Comparison of ENCODE assay signal across 9 cellular contexts in genomic region chr2:176188969-176189665, GRCh38. TPM values are rescaled to one million over a fixed set of nuclear protein-coding genes. Genes with fewer than 3 reads are reported as not detected.
DNase-seq lines count a peak whose midpoint lies in the region; ATAC-seq, FAIRE-seq and TF ChIP-seq lines count a peak whose summit lies in the region.
"Had no signal": no experiment of that assay in that cellular context is flagged by ENCODE, and none has a peak within 500 bp of the region (broad histone marks: within the 10 kb centered on the region; RNA-seq: fewer than 3 reads in every experiment).

No MANE protein-coding gene starts in this region.

- intact Hi-C loops in activated T-helper 1 cell treated with anti-CD3 and anti-CD28 coated beads, Interleukin-12 subunit alpha, Interleukin-12 subunit beta, Interleukin-2, Interleukin-4 antibody, amounts not matched to agents 30 ng/mL and 10 ng/mL and 1 ng/mL, durations not matched to agents 14 hours and 24 hours and 36 hours (cut with micrococcal nuclease) = loop anchor here (5.0 kb wide), 2 partner anchors 52 to 448 kb away; no protein-coding TSS in a partner anchor

- no peaks in the 10 kb centered on the region for H3K79me2 ChIP-seq in keratinocyte (ENCODE audit: control insufficient read depth, insufficient read depth, low read length)

- no peak overlapping the region for H3K4me2 ChIP-seq in keratinocyte (ENCODE audit: control insufficient read depth, extremely low read depth, insufficient read depth, low read depth, low read length)

- peak; percentile 37 to 59 for DNase-seq in NCI-H2081 (lab: John Stamatoyannopoulos, UW)
- DNase-seq in NCI-H2081 treated with DMSO at 0.1 percent for 48 hours (lab: John Stamatoyannopoulos, UW) = no peak
- DNase-seq in activated T-helper 1 cell treated with anti-CD3 and anti-CD28 coated beads, Interleukin-12 subunit alpha, Interleukin-12 subunit beta, Interleukin-2, Interleukin-4 antibody, amounts not matched to agents 30 ng/mL and 10 ng/mL and 1 ng/mL, durations not matched to agents 14 hours and 24 hours and 36 hours (ENCODE audit: low spot score) = no peak
- DNase-seq in keratinocyte (ENCODE audit: low read depth, low spot score) = no peak
- DNase-seq in stimulated activated naive B cell treated with anti-CD40 and anti-IgM and Interleukin-4, amounts not matched to agents 10 μg/mL and 1 μg/mL and 100 μg/mL, for 72 hours = no peak
- DNase-seq in frontal cortex (ENCODE audit: low spot score in 2 of 2) = no peak

- H3K27ac Mint-ChIP-seq in activated T-helper 1 cell treated with anti-CD3 and anti-CD28 coated beads, Interleukin-12 subunit alpha, Interleukin-12 subunit beta, Interleukin-2, Interleukin-4 antibody, amounts not matched to agents 30 ng/mL and 10 ng/mL and 1 ng/mL, durations not matched to agents 14 hours and 24 hours and 36 hours = no peak overlapping the region
- H3K27ac Mint-ChIP-seq in stimulated activated naive B cell treated with anti-CD40 and anti-IgM and Interleukin-4, amounts not matched to agents 10 μg/mL and 1 μg/mL and 100 μg/mL, for 72 hours = peak overlapping the region; percentile 63

- H3K4me3 ChIP-seq in keratinocyte (ENCODE audit: control insufficient read depth in 2 of 3, extremely low read depth in 1 of 3, insufficient read depth in 2 of 3, low read depth in 1 of 3, low read length in 3 of 3) = peak overlapping the region in 2 of 3 experiments; percentile 31 to 72

- TF ChIP-seq CTCF in keratinocyte (optimal IDR thresholded peaks at IDR 0.05 in 1 of 3, IDR thresholded peaks at IDR 0.05 in 1 of 3, conservative IDR thresholded peaks at IDR 0.05 in 1 of 3; ENCODE audit: extremely low read depth in 1 of 3, insufficient read depth in 2 of 3, low read length in 3 of 3) = no peak

- H3K9me1 ChIP-seq in keratinocyte (ENCODE audit: control insufficient read depth, extremely low read depth, insufficient read depth, low read length) = no peaks in the 10 kb centered on the region

- FAIRE-seq in keratinocyte (lab: Jason Lieb, UNC) = no peak
- FAIRE-seq in frontal cortex (lab: Jason Lieb, UNC) = no peak

- H3K27me3 ChIP-seq in keratinocyte (ENCODE audit: control insufficient read depth, extremely low read depth, insufficient read depth, low read length) = peaks cover 66% of the 10 kb centered on the region

- peaks cover 77% of the 10 kb centered on the region for H3K27me3 Mint-ChIP-seq in activated T-helper 1 cell treated with anti-CD3 and anti-CD28 coated beads, Interleukin-12 subunit alpha, Interleukin-12 subunit beta, Interleukin-2, Interleukin-4 antibody, amounts not matched to agents 30 ng/mL and 10 ng/mL and 1 ng/mL, durations not matched to agents 14 hours and 24 hours and 36 hours (ENCODE audit: insufficient read depth)
- H3K27me3 Mint-ChIP-seq in stimulated activated naive B cell treated with anti-CD40 and anti-IgM and Interleukin-4, amounts not matched to agents 10 μg/mL and 1 μg/mL and 100 μg/mL, for 72 hours = peaks cover 57 to 81% of the 10 kb centered on the region in 2 donors

- no peak overlapping the region for H3K9ac ChIP-seq in keratinocyte (ENCODE audit: control insufficient read depth, extremely low read depth, insufficient read depth, low read length)

- H3K36me3 Mint-ChIP-seq in activated T-helper 1 cell treated with anti-CD3 and anti-CD28 coated beads, Interleukin-12 subunit alpha, Interleukin-12 subunit beta, Interleukin-2, Interleukin-4 antibody, amounts not matched to agents 30 ng/mL and 10 ng/mL and 1 ng/mL, durations not matched to agents 14 hours and 24 hours and 36 hours (ENCODE audit: low read depth) = peaks cover 3% of the 10 kb centered on the region
- H3K36me3 Mint-ChIP-seq in stimulated activated naive B cell treated with anti-CD40 and anti-IgM and Interleukin-4, amounts not matched to agents 10 μg/mL and 1 μg/mL and 100 μg/mL, for 72 hours = no peaks in the 10 kb centered on the region

- H3K4me3 Mint-ChIP-seq in activated T-helper 1 cell treated with anti-CD3 and anti-CD28 coated beads, Interleukin-12 subunit alpha, Interleukin-12 subunit beta, Interleukin-2, Interleukin-4 antibody, amounts not matched to agents 30 ng/mL and 10 ng/mL and 1 ng/mL, durations not matched to agents 14 hours and 24 hours and 36 hours = peak overlapping the region; percentile 19
- H3K4me3 Mint-ChIP-seq in stimulated activated naive B cell treated with anti-CD40 and anti-IgM and Interleukin-4, amounts not matched to agents 10 μg/mL and 1 μg/mL and 100 μg/mL, for 72 hours = peak overlapping the region; percentile 64 to 83

- no peak overlapping the region for H3K27ac ChIP-seq in keratinocyte (ENCODE audit: control insufficient read depth, insufficient read depth, low read length)

- dilution Hi-C loops in keratinocyte (cut with MboI; ENCODE audit: extremely low pct_ligation_motif_present, low sequenced_read_pairs) = no loop called here

- H3K9me3 ChIP-seq in keratinocyte (ENCODE audit: control insufficient read depth, low read depth, low read length) = no peaks in the 10 kb centered on the region

- peaks cover 13% of the 10 kb centered on the region for H3K4me1 Mint-ChIP-seq in activated T-helper 1 cell treated with anti-CD3 and anti-CD28 coated beads, Interleukin-12 subunit alpha, Interleukin-12 subunit beta, Interleukin-2, Interleukin-4 antibody, amounts not matched to agents 30 ng/mL and 10 ng/mL and 1 ng/mL, durations not matched to agents 14 hours and 24 hours and 36 hours (ENCODE audit: low read depth)
- peaks cover 11 to 25% of the 10 kb centered on the region in 2 donors for H3K4me1 Mint-ChIP-seq in stimulated activated naive B cell treated with anti-CD40 and anti-IgM and Interleukin-4, amounts not matched to agents 10 μg/mL and 1 μg/mL and 100 μg/mL, for 72 hours

- peaks cover 6% of the 10 kb centered on the region for H3K4me1 ChIP-seq in keratinocyte (ENCODE audit: control insufficient read depth, extremely low read depth, insufficient read depth, low read length)

- no peak overlapping the region for H2AFZ ChIP-seq in keratinocyte (ENCODE audit: control insufficient read depth, low read length)

- no peak for ATAC-seq in stimulated activated naive B cell treated with anti-CD40 and anti-IgM and Interleukin-4, amounts not matched to agents 10 μg/mL and 1 μg/mL and 100 μg/mL, for 72 hours (replicated peaks)
- no peak for ATAC-seq in HG03280 (IDR thresholded peaks at IDR 0.05; ENCODE audit: unreplicated experiment)
- ATAC-seq in HG03469 (IDR thresholded peaks at IDR 0.05; ENCODE audit: unreplicated experiment) = no peak

- no peaks in the 10 kb centered on the region for H3K36me3 ChIP-seq in keratinocyte (ENCODE audit: control insufficient read depth in 2 of 2, extremely low read depth in 1 of 2, insufficient read depth in 2 of 2, low read length in 2 of 2)

- H3K9me3 Mint-ChIP-seq in activated T-helper 1 cell treated with anti-CD3 and anti-CD28 coated beads, Interleukin-12 subunit alpha, Interleukin-12 subunit beta, Interleukin-2, Interleukin-4 antibody, amounts not matched to agents 30 ng/mL and 10 ng/mL and 1 ng/mL, durations not matched to agents 14 hours and 24 hours and 36 hours = no peaks in the 10 kb centered on the region
- peaks cover 2 to 3% of the 10 kb centered on the region in 2 donors for H3K9me3 Mint-ChIP-seq in stimulated activated naive B cell treated with anti-CD40 and anti-IgM and Interleukin-4, amounts not matched to agents 10 μg/mL and 1 μg/mL and 100 μg/mL, for 72 hours

- H4K20me1 ChIP-seq in keratinocyte (ENCODE audit: control insufficient read depth, extremely low read depth, insufficient read depth, low read length) = no peaks in the 10 kb centered on the region

RNA-seq across cellular contexts. Expression of gene HOXD1, which starts 0.6 kb away (rescaled TPM):
- not detected in 2 replicates for total RNA-seq in activated T-helper 1 cell treated with anti-CD3 and anti-CD28 coated beads, Interleukin-12 subunit alpha, Interleukin-12 subunit beta, Interleukin-2, Interleukin-4 antibody, amounts not matched to agents 30 ng/mL and 10 ng/mL and 1 ng/mL, durations not matched to agents 14 hours and 24 hours and 36 hours
- polyA plus RNA-seq in keratinocyte = not detected in 3 replicates
- polyA plus RNA-seq in keratinocyte (2011; ENCODE audit: low read depth) = not detected
- polyA plus RNA-seq in keratinocyte (2011; cell fraction: cytosol; rRNA removed) = not detected in 2 replicates
- not detected in 2 replicates for polyA plus RNA-seq in keratinocyte (2011; cell fraction: nucleus; rRNA removed)
- not detected in 2 replicates for polyA plus RNA-seq in keratinocyte (2012; ENCODE audit: low replicate concordance)
- polyA minus RNA-seq in keratinocyte = not detected in 3 replicates
- polyA minus RNA-seq in keratinocyte (2011; cell fraction: cytosol; rRNA and poly(A)+ RNA removed) = not detected
- polyA minus RNA-seq in keratinocyte (2011; cell fraction: nucleus; rRNA and poly(A)+ RNA removed) = not detected in 2 replicates
- not detected for total RNA-seq in frontal cortex
- polyA plus RNA-seq: BJ had no signal

RNA-seq across cellular contexts. Expression of gene HOXD3, which starts 32.0 kb away (rescaled TPM):
- not detected in 2 replicates for total RNA-seq in activated T-helper 1 cell treated with anti-CD3 and anti-CD28 coated beads, Interleukin-12 subunit alpha, Interleukin-12 subunit beta, Interleukin-2, Interleukin-4 antibody, amounts not matched to agents 30 ng/mL and 10 ng/mL and 1 ng/mL, durations not matched to agents 14 hours and 24 hours and 36 hours
- not detected in 3 replicates for polyA plus RNA-seq in keratinocyte
- polyA plus RNA-seq in keratinocyte (2011; ENCODE audit: low read depth) = not detected
- polyA plus RNA-seq in keratinocyte (2011; cell fraction: cytosol; rRNA removed) = not detected in 2 replicates
- polyA plus RNA-seq in keratinocyte (2011; cell fraction: nucleus; rRNA removed) = not detected in 2 replicates
- polyA plus RNA-seq in keratinocyte (2012; ENCODE audit: low replicate concordance) = not detected in 2 replicates
- not detected in 3 replicates for polyA minus RNA-seq in keratinocyte
- not detected for polyA minus RNA-seq in keratinocyte (2011; cell fraction: cytosol; rRNA and poly(A)+ RNA removed)
- polyA minus RNA-seq in keratinocyte (2011; cell fraction: nucleus; rRNA and poly(A)+ RNA removed) = not detected in 2 replicates
- not detected for total RNA-seq in frontal cortex
- polyA plus RNA-seq: BJ had no signal

RNA-seq across cellular contexts. Expression of gene HOXD4, which starts 37.8 kb away (rescaled TPM):
- not detected in 2 replicates for total RNA-seq in activated T-helper 1 cell treated with anti-CD3 and anti-CD28 coated beads, Interleukin-12 subunit alpha, Interleukin-12 subunit beta, Interleukin-2, Interleukin-4 antibody, amounts not matched to agents 30 ng/mL and 10 ng/mL and 1 ng/mL, durations not matched to agents 14 hours and 24 hours and 36 hours
- not detected in 3 replicates for polyA plus RNA-seq in keratinocyte
- not detected for polyA plus RNA-seq in keratinocyte (2011; ENCODE audit: low read depth)
- not detected in 2 replicates for polyA plus RNA-seq in keratinocyte (2011; cell fraction: cytosol; rRNA removed)
- polyA plus RNA-seq in keratinocyte (2011; cell fraction: nucleus; rRNA removed) = not detected in 2 replicates
- polyA plus RNA-seq in keratinocyte (2012; ENCODE audit: low replicate concordance) = not detected in 2 replicates
- not detected in 3 replicates for polyA minus RNA-seq in keratinocyte
- polyA minus RNA-seq in keratinocyte (2011; cell fraction: cytosol; rRNA and poly(A)+ RNA removed) = not detected
- not detected in 2 replicates for polyA minus RNA-seq in keratinocyte (2011; cell fraction: nucleus; rRNA and poly(A)+ RNA removed)
- total RNA-seq in frontal cortex = not detected

RNA-seq across cellular contexts. Expression of gene HOXD8, which starts 59.6 kb away (rescaled TPM):
- total RNA-seq in activated T-helper 1 cell treated with anti-CD3 and anti-CD28 coated beads, Interleukin-12 subunit alpha, Interleukin-12 subunit beta, Interleukin-2, Interleukin-4 antibody, amounts not matched to agents 30 ng/mL and 10 ng/mL and 1 ng/mL, durations not matched to agents 14 hours and 24 hours and 36 hours = not detected in 2 replicates
- 0.05 TPM in 1 of 3 replicates, not detected in the others for polyA plus RNA-seq in keratinocyte
- polyA plus RNA-seq in keratinocyte (2011; ENCODE audit: low read depth) = not detected
- 0.06 TPM in 1 of 2 replicates, not detected in the other for polyA plus RNA-seq in keratinocyte (2011; cell fraction: cytosol; rRNA removed)
- 0.08 TPM in 1 of 2 replicates, not detected in the other for polyA plus RNA-seq in keratinocyte (2011; cell fraction: nucleus; rRNA removed)
- not detected in 2 replicates for polyA plus RNA-seq in keratinocyte (2012; ENCODE audit: low replicate concordance)
- not detected in 3 replicates for polyA minus RNA-seq in keratinocyte
- polyA minus RNA-seq in keratinocyte (2011; cell fraction: cytosol; rRNA and poly(A)+ RNA removed) = not detected
- not detected in 2 replicates for polyA minus RNA-seq in keratinocyte (2011; cell fraction: nucleus; rRNA and poly(A)+ RNA removed)
- not detected for total RNA-seq in frontal cortex

Comparison
In these comparisons a context has a peak if more than half of its experiments do, and no peak if none do; other contexts are left out.
1. DNase-seq: peak in NCI-H2081 (2 of 2); none in NCI-H2081 treated with DMSO at 0.1 percent for 48 hours (single experiment), activated T-helper 1 cell treated with anti-CD3 and anti-CD28 coated beads, Interleukin-12 subunit alpha, Interleukin-12 subunit beta, Interleukin-2, Interleukin-4 antibody, amounts not matched to agents 30 ng/mL and 10 ng/mL and 1 ng/mL, durations not matched to agents 14 hours and 24 hours and 36 hours (single experiment), keratinocyte (single experiment), stimulated activated naive B cell treated with anti-CD40 and anti-IgM and Interleukin-4, amounts not matched to agents 10 μg/mL and 1 μg/mL and 100 μg/mL, for 72 hours (single experiment) and frontal cortex (0 of 2).